In the genomic region with DNA sequence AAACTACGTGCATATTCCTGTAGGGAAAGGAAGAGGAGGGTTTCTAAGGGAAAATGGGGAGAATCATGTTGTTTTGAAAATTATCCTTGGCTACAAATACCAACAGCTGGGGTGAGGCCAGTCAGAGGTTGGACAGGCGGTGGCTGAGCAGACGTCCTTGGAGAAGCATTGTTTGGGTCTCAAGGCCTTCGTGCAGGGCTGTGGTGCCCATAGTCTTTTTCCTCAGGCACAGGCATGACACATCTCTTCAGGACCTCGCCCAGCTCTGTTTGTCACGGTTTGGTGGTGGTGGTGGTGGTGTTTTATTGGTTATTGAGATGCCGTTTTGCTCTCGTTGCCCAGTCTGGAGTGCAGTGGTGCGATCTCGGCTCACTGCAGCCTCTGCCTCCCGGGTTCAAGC, we compare ENCODE assay signal across 21 cellular contexts.
"Had no signal": no experiment of that assay in that cellular context is flagged by ENCODE, and none has a peak within 500 bp of the region (broad histone marks: within the 10 kb centered on the region; RNA-seq: fewer than 3 reads in every experiment).

No MANE protein-coding gene starts in this region.

- DNase-seq: activated CD4-positive, alpha-beta T cell treated with anti-CD3 and anti-CD28 coated beads for 48 hours; activated CD8-positive, alpha-beta memory T cell treated with anti-CD3 and anti-CD28 coated beads, Interleukin-2, amount 50 U/mL, for 4 hours; activated CD8-positive, alpha-beta T cell treated with anti-CD3 and anti-CD28 coated beads, Interleukin-2, amount 10 ng/mL, durations not matched to agents 7 days and 5 days; activated gamma-delta T cell treated with Interleukin-2 at 50 U/mL for 16 hours; activated T-cell treated with anti-CD3 and anti-CD28 coated beads, Interleukin-2, amount 50 U/mL, for 72 hours; anterior cingulate cortex; effector memory CD8-positive, alpha-beta T cell; hypothalamus; kidney glomerular epithelial cell; left ventricle myocardium superior; nucleus accumbens; right lobe of liver; stimulated activated CD4-positive, alpha-beta T cell treated with anti-CD3 and anti-CD28 coated beads, Interleukin-12 subunit alpha, Interleukin-12 subunit beta, amount 100 ng/mL, for 4 hours; stimulated activated CD4-positive, alpha-beta T cell treated with anti-CD3 and anti-CD28 coated beads, Interleukin-2, amount 100 ng/mL, for 24 hours; SW 1271 had no signal

- H3K27ac Mint-ChIP-seq: activated CD8-positive, alpha-beta T cell treated with anti-CD3 and anti-CD28 coated beads, Interleukin-2, amount 10 ng/mL, durations not matched to agents 7 days and 5 days; activated naive CD8-positive, alpha-beta T cell; activated T-cell treated with anti-CD3 and anti-CD28 coated beads, Interleukin-2, amount 50 U/mL, for 72 hours; effector memory CD8-positive, alpha-beta T cell; memory B cell; natural killer cell treated with Interleukin-12 subunit alpha and Interleukin-12 subunit beta and Interleukin-15 and Interleukin-18, amount 100 ng/mL, for 72 hours; progenitor cell of endocrine pancreas; WTC11 had no signal

- H3K36me3 ChIP-seq: right lobe of liver, thoracic aorta had no signal

- H3K9me3 Mint-ChIP-seq: activated T-cell treated with anti-CD3 and anti-CD28 coated beads, Interleukin-2, amount 50 U/mL, for 72 hours; effector memory CD8-positive, alpha-beta T cell; memory B cell; natural killer cell treated with Interleukin-12 subunit alpha and Interleukin-12 subunit beta and Interleukin-15 and Interleukin-18, amount 100 ng/mL, for 72 hours; WTC11 had no signal

- H3K4me1 Mint-ChIP-seq: memory B cell, WTC11 had no signal

- H3K4me3 Mint-ChIP-seq: activated CD8-positive, alpha-beta T cell treated with anti-CD3 and anti-CD28 coated beads, Interleukin-2, amount 10 ng/mL, durations not matched to agents 7 days and 5 days; activated naive CD8-positive, alpha-beta T cell; activated T-cell treated with anti-CD3 and anti-CD28 coated beads, Interleukin-2, amount 50 U/mL, for 72 hours; effector memory CD8-positive, alpha-beta T cell; memory B cell; natural killer cell treated with Interleukin-12 subunit alpha and Interleukin-12 subunit beta and Interleukin-15 and Interleukin-18, amount 100 ng/mL, for 72 hours; WTC11 had no signal

- ATAC-seq: activated CD8-positive, alpha-beta T cell treated with anti-CD3 and anti-CD28 coated beads, Interleukin-2, amount 10 ng/mL, durations not matched to agents 7 days and 5 days; activated T-cell treated with anti-CD3 and anti-CD28 coated beads, Interleukin-2, amount 50 U/mL, for 72 hours; effector memory CD8-positive, alpha-beta T cell; left ventricle myocardium superior; natural killer cell treated with Interleukin-12 subunit alpha and Interleukin-12 subunit beta and Interleukin-15 and Interleukin-18, amount 100 ng/mL, for 72 hours; right lobe of liver; WTC11 had no signal

- H3K27ac ChIP-seq: right lobe of liver, thoracic aorta had no signal

- H3K9me3 ChIP-seq: right lobe of liver, thoracic aorta had no signal

- H3K27me3 ChIP-seq: right lobe of liver had no signal

- H3K27me3 Mint-ChIP-seq: activated naive CD8-positive, alpha-beta T cell; natural killer cell treated with Interleukin-12 subunit alpha and Interleukin-12 subunit beta and Interleukin-15 and Interleukin-18, amount 100 ng/mL, for 72 hours had no signal

- H3K4me3 ChIP-seq: right lobe of liver, thoracic aorta had no signal

- H3K36me3 Mint-ChIP-seq: activated naive CD8-positive, alpha-beta T cell; memory B cell; natural killer cell treated with Interleukin-12 subunit alpha and Interleukin-12 subunit beta and Interleukin-15 and Interleukin-18, amount 100 ng/mL, for 72 hours; WTC11 had no signal
